In genomic region chr20:36183155-36183944, GRCh38 we compare ENCODE assay signal across 1 cellular context.
A peak's percentile ranks its signal among the peaks of the same experiment; 100 is the strongest.
TF ChIP-seq lines count a peak whose summit lies in the region.

No MANE protein-coding gene starts in this region.

TF ChIP-seq in HepG2, 621 proteins besides CTCF, POLR2A, EP300 and RAD21 (continued from another document):
- peak; percentile 79; the same call in 1 of the 2 replicates for TF ChIP-seq ZNF318 (CRISPR knock-in tag; IDR thresholded peaks at IDR 0.05)
- no peak for TF ChIP-seq ZNF468 (CRISPR knock-in tag; IDR thresholded peaks at IDR 0.05)
- peak; percentile 79 for TF ChIP-seq SMAD3 (CRISPR knock-in tag; IDR thresholded peaks at IDR 0.05)
- no peak for TF ChIP-seq ZEB1 (IDR thresholded peaks at IDR 0.05; ENCODE audit: insufficient replicate concordance, low read depth)
- TF ChIP-seq ZKSCAN8 (CRISPR knock-in tag; IDR thresholded peaks at IDR 0.05; ENCODE audit: borderline replicate concordance), result peak; percentile 87
- peak; percentile 82; the same call in 1 of the 2 replicates for TF ChIP-seq ZNF431 (CRISPR knock-in tag; IDR thresholded peaks at IDR 0.05; ENCODE audit: borderline replicate concordance, low read depth)
- no peak for TF ChIP-seq TAF15 (IDR thresholded peaks at IDR 0.05; ENCODE audit: low read depth, low read length, poor library complexity, severe bottlenecking)
- TF ChIP-seq TSC22D2 (CRISPR knock-in tag; IDR thresholded peaks at IDR 0.05; ENCODE audit: borderline replicate concordance), result peak; percentile 69
- no peak for TF ChIP-seq KLF13 (CRISPR knock-in tag; IDR thresholded peaks at IDR 0.05)
- TF ChIP-seq BCL3 (CRISPR knock-in tag; IDR thresholded peaks at IDR 0.05), result peak; percentile 89; the same call in 1 of the 2 replicates
- peak; percentile 50; the same call in 1 of the 2 replicates for TF ChIP-seq ZNF770 (CRISPR knock-in tag; IDR thresholded peaks at IDR 0.05)
- TF ChIP-seq TBX3 (IDR thresholded peaks at IDR 0.05; ENCODE audit: borderline replicate concordance), result peak; percentile 50; the same call in 1 of the 2 replicates
- peak; percentile 49; the same call in 1 of the 2 replicates for TF ChIP-seq NFYC (CRISPR knock-in tag; IDR thresholded peaks at IDR 0.05)
- no peak for TF ChIP-seq TCF7L2 (IDR thresholded peaks at IDR 0.05; ENCODE audit: low read depth, low read length)
- no peak; the same call in 1 of the 2 replicates for TF ChIP-seq HES4 (CRISPR knock-in tag; IDR thresholded peaks at IDR 0.05; ENCODE audit: borderline replicate concordance)
- TF ChIP-seq RARG (CRISPR knock-in tag; IDR thresholded peaks at IDR 0.05; ENCODE audit: low read depth), result no peak
- no peak for TF ChIP-seq CSRNP2 (CRISPR knock-in tag; conservative IDR thresholded peaks at IDR 0.05; ENCODE audit: low read depth)
- no peak for TF ChIP-seq ZNF768 (CRISPR knock-in tag; IDR thresholded peaks at IDR 0.05)
- no peak for TF ChIP-seq ZNF367 (CRISPR knock-in tag; IDR thresholded peaks at IDR 0.05; ENCODE audit: borderline replicate concordance)
- 0 out of 2 replicates have a peak, but pooled peaks have one; percentile 20 for TF ChIP-seq MAX (IDR thresholded peaks at IDR 0.05)
- peak; percentile 70; the same call in 1 of the 2 replicates for TF ChIP-seq JUN (CRISPR knock-in tag; IDR thresholded peaks at IDR 0.05)
- TF ChIP-seq ARNT (IDR thresholded peaks at IDR 0.05), result no peak
- no peak for TF ChIP-seq ATF7-NPFF (CRISPR knock-in tag; IDR thresholded peaks at IDR 0.05; ENCODE audit: low read depth)
